Comparison of ENCODE assay signal across 1 cellular context in the genomic region with DNA sequence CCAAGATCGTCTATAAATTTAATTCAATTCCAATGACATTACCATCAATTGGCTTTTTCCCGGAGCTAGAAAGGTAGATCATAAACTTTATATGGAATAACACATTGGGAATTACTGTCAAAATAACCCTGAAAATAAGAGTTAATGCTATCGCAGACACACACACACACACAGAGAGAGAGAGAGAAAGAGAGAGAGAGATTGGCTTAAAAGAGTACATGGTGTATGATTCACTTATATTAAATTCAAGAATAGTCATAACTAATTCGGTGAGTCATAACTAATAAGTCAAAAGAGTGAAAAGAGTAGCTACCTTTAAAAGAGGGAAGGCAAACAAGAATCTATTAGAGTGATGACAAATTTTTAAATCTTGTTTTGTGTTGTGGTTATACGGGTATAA.
TF ChIP-seq lines count a peak whose summit lies in the region.

No MANE protein-coding gene starts in this region.

TF ChIP-seq in SK-N-SH, 30 proteins besides CTCF, POLR2A, EP300 and RAD21 (continued from another document):
- TF ChIP-seq, protein P1, sequence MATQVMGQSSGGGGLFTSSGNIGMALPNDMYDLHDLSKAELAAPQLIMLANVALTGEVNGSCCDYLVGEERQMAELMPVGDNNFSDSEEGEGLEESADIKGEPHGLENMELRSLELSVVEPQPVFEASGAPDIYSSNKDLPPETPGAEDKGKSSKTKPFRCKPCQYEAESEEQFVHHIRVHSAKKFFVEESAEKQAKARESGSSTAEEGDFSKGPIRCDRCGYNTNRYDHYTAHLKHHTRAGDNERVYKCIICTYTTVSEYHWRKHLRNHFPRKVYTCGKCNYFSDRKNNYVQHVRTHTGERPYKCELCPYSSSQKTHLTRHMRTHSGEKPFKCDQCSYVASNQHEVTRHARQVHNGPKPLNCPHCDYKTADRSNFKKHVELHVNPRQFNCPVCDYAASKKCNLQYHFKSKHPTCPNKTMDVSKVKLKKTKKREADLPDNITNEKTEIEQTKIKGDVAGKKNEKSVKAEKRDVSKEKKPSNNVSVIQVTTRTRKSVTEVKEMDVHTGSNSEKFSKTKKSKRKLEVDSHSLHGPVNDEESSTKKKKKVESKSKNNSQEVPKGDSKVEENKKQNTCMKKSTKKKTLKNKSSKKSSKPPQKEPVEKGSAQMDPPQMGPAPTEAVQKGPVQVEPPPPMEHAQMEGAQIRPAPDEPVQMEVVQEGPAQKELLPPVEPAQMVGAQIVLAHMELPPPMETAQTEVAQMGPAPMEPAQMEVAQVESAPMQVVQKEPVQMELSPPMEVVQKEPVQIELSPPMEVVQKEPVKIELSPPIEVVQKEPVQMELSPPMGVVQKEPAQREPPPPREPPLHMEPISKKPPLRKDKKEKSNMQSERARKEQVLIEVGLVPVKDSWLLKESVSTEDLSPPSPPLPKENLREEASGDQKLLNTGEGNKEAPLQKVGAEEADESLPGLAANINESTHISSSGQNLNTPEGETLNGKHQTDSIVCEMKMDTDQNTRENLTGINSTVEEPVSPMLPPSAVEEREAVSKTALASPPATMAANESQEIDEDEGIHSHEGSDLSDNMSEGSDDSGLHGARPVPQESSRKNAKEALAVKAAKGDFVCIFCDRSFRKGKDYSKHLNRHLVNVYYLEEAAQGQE (IDR thresholded peaks at IDR 0.05; ENCODE audit: low read depth, low read length) = no peak
- TF ChIP-seq RXRA (IDR thresholded peaks at IDR 0.05; ENCODE audit: borderline replicate concordance, low read depth) (no peak), TAF1 (IDR thresholded peaks at IDR 0.05; ENCODE audit: borderline replicate concordance, low read depth, low read length) (no peak), JUND (IDR thresholded peaks at IDR 0.05) (no peak), RCOR1 (IDR thresholded peaks at IDR 0.05; ENCODE audit: low read length) (no peak), RFX5 (IDR thresholded peaks at IDR 0.05; ENCODE audit: low read length) (no peak), EZH2phosphoT487 (IDR thresholded peaks at IDR 0.05; ENCODE audit: borderline replicate concordance, low read depth) (no peak), CHD2 (IDR thresholded peaks at IDR 0.05; ENCODE audit: low read length, partially characterized antibody) (no peak), NRF1 (IDR thresholded peaks at IDR 0.05; ENCODE audit: low read depth, low read length) (no peak), FOSL2 (IDR thresholded peaks at IDR 0.05; ENCODE audit: borderline replicate concordance, low read depth) (no peak), SMC3 (IDR thresholded peaks at IDR 0.05; ENCODE audit: low read depth, low read length) (no peak), MEF2A (IDR thresholded peaks at IDR 0.05; ENCODE audit: borderline replicate concordance, low read depth) (no peak)
- TF ChIP-seq, protein P2, sequence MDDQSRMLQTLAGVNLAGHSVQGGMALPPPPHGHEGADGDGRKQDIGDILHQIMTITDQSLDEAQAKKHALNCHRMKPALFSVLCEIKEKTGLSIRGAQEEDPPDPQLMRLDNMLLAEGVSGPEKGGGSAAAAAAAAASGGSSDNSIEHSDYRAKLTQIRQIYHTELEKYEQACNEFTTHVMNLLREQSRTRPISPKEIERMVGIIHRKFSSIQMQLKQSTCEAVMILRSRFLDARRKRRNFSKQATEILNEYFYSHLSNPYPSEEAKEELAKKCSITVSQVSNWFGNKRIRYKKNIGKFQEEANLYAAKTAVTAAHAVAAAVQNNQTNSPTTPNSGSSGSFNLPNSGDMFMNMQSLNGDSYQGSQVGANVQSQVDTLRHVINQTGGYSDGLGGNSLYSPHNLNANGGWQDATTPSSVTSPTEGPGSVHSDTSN (IDR thresholded peaks at IDR 0.05) = no peak
- TF ChIP-seq, protein P3, sequence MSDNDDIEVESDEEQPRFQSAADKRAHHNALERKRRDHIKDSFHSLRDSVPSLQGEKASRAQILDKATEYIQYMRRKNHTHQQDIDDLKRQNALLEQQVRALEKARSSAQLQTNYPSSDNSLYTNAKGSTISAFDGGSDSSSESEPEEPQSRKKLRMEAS (IDR thresholded peaks at IDR 0.05; ENCODE audit: low read depth) = no peak
